Comparison of ENCODE assay signal across 12 cellular contexts in the genomic region with DNA sequence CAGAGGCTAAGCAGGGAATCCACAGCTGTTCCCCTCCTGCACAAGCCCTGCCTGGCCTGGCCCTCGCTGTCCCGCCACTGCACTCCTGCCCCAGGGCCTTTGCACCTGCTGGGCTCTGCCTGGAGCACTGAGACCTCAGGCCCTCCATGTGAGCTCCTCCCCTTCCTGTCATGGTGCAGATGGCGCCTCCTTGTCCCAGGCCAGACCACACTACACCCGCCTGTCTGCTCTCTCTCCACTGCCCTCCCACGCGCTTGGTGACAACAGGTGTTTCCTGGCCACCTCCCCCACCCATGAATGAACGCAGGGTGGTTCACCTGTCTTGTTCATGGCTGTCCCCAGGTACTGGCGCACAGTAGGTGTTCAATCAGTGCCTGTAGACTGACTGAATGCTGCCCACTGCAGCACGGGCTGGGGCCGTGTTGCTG.
DNase-seq lines count a peak whose midpoint lies in the region; ATAC-seq and TF ChIP-seq lines count a peak whose summit lies in the region.
"Had no signal": no experiment of that assay in that cellular context is flagged by ENCODE, and none has a peak within 500 bp of the region (broad histone marks: within the 10 kb centered on the region; RNA-seq: fewer than 3 reads in every experiment).

No MANE protein-coding gene starts in this region.

- no peak overlapping the region for H3K27ac Mint-ChIP-seq in activated CD8-positive, alpha-beta memory T cell treated with anti-CD3 and anti-CD28 coated beads, Interleukin-2, amount 10 ng/mL, durations not matched to agents 7 days and 5 days
- no peak overlapping the region for H3K27ac Mint-ChIP-seq in neural progenitor cell
- peak overlapping the region in 2 of 9 donors; percentile 46 to 70 for H3K27ac Mint-ChIP-seq in naive thymus-derived CD4-positive, alpha-beta T cell

- no peaks in the 10 kb centered on the region for H3K9me3 Mint-ChIP-seq in activated CD8-positive, alpha-beta memory T cell treated with anti-CD3 and anti-CD28 coated beads, Interleukin-2, amount 10 ng/mL, durations not matched to agents 7 days and 5 days (ENCODE audit: low read depth)
- no peaks in the 10 kb centered on the region for H3K9me3 Mint-ChIP-seq in neural progenitor cell
- peaks cover 0 to 2% (median 0%) of the 10 kb centered on the region in 11 donors for H3K9me3 Mint-ChIP-seq in naive thymus-derived CD4-positive, alpha-beta T cell

- CTCF ChIA-PET in activated CD8-positive, alpha-beta memory T cell treated with anti-CD3 and anti-CD28 coated beads, Interleukin-2, amount 10 ng/mL, durations not matched to agents 7 days and 5 days (lab: Charles Lee), result interaction anchor here (0.8 kb wide), 1 partner anchor 28 kb away, joined by 3 read pairs; no protein-coding TSS in a partner anchor
- CTCF ChIA-PET in naive thymus-derived CD4-positive, alpha-beta T cell (lab: Charles Lee), result no interaction called here

- no peak for ATAC-seq in activated CD8-positive, alpha-beta memory T cell treated with anti-CD3 and anti-CD28 coated beads, Interleukin-2, amount 10 ng/mL, durations not matched to agents 7 days and 5 days
- ATAC-seq in GM19035 (IDR thresholded peaks at IDR 0.05; ENCODE audit: unreplicated experiment), result peak; percentile 43
- no peak for ATAC-seq in naive thymus-derived CD4-positive, alpha-beta T cell

- no peak for TF ChIP-seq POLR2A in NB4 (IDR thresholded peaks at IDR 0.05; ENCODE audit: extremely low read depth, insufficient read length)

- peaks cover 8% of the 10 kb centered on the region for H3K36me3 Mint-ChIP-seq in activated CD8-positive, alpha-beta memory T cell treated with anti-CD3 and anti-CD28 coated beads, Interleukin-2, amount 10 ng/mL, durations not matched to agents 7 days and 5 days
- peaks cover 10% of the 10 kb centered on the region for H3K36me3 Mint-ChIP-seq in neural progenitor cell
- peaks cover 12 to 35% (median 16%) of the 10 kb centered on the region in 5 donors for H3K36me3 Mint-ChIP-seq in naive thymus-derived CD4-positive, alpha-beta T cell

- no peaks in the 10 kb centered on the region for H3K36me3 ChIP-seq in neural progenitor cell
- H3K36me3 ChIP-seq in naive thymus-derived CD4-positive, alpha-beta T cell (ENCODE audit: control insufficient read depth in 2 of 3, insufficient read depth in 3 of 3, low read length in 3 of 3), result peaks cover 0 to 72% (median under 1%) of the 10 kb centered on the region in 3 experiments

- peaks cover 31% of the 10 kb centered on the region for H3K4me1 Mint-ChIP-seq in activated CD8-positive, alpha-beta memory T cell treated with anti-CD3 and anti-CD28 coated beads, Interleukin-2, amount 10 ng/mL, durations not matched to agents 7 days and 5 days
- peaks cover 14% of the 10 kb centered on the region for H3K4me1 Mint-ChIP-seq in neural progenitor cell
- peaks cover 11 to 29% (median 24%) of the 10 kb centered on the region in 7 donors for H3K4me1 Mint-ChIP-seq in naive thymus-derived CD4-positive, alpha-beta T cell

- peaks cover 8% of the 10 kb centered on the region for H3F3A ChIP-seq in neural progenitor cell (ENCODE audit: low read depth)

- H3K4me2 ChIP-seq in neural progenitor cell, result no peak overlapping the region

- H3K27me3 Mint-ChIP-seq in activated CD8-positive, alpha-beta memory T cell treated with anti-CD3 and anti-CD28 coated beads, Interleukin-2, amount 10 ng/mL, durations not matched to agents 7 days and 5 days, result no peaks in the 10 kb centered on the region
- H3K27me3 Mint-ChIP-seq in neural progenitor cell (ENCODE audit: insufficient read depth, low read depth), result peaks cover 6% of the 10 kb centered on the region
- no peaks in the 10 kb centered on the region for H3K27me3 Mint-ChIP-seq in naive thymus-derived CD4-positive, alpha-beta T cell

- H3K9me3 ChIP-seq in neural progenitor cell (ENCODE audit: low read depth), result no peaks in the 10 kb centered on the region
- no peaks in the 10 kb centered on the region for H3K9me3 ChIP-seq in naive thymus-derived CD4-positive, alpha-beta T cell (ENCODE audit: control insufficient read depth in 2 of 3, low read length in 3 of 3)

- no peak overlapping the region for H3K4me3 Mint-ChIP-seq in activated CD8-positive, alpha-beta memory T cell treated with anti-CD3 and anti-CD28 coated beads, Interleukin-2, amount 10 ng/mL, durations not matched to agents 7 days and 5 days
- H3K4me3 Mint-ChIP-seq in neural progenitor cell, result peak overlapping the region; percentile 33
- H3K4me3 Mint-ChIP-seq in naive thymus-derived CD4-positive, alpha-beta T cell, result no peak overlapping the region

- DNase-seq in activated CD8-positive, alpha-beta memory T cell treated with anti-CD3 and anti-CD28 coated beads, Interleukin-2, amount 10 ng/mL, durations not matched to agents 7 days and 5 days, result peak; percentile 46
- no peak for DNase-seq in activated CD8-positive, alpha-beta memory T cell treated with anti-CD3 and anti-CD28 coated beads, Interleukin-2, amount 50 U/mL, for 4 hours
- DNase-seq in NB4 (ENCODE audit: low read depth) (peak; percentile 63), neural progenitor cell (ENCODE audit: low spot score) (no peak), DMS79 (lab: John Stamatoyannopoulos, UW) (no peak), head of caudate nucleus (no peak)
- DNase-seq in naive thymus-derived CD4-positive, alpha-beta T cell, result no peak
- DNase-seq: effector memory CD4-positive, alpha-beta T cell; GM23248; NCI-H187 had no signal

- no peak overlapping the region for H3K9ac ChIP-seq in neural progenitor cell
- H3K9ac ChIP-seq: GM23248 had no signal

- H3K4me3 ChIP-seq in NB4 (ENCODE audit: low read depth, low read length) (no peak overlapping the region), neural progenitor cell (no peak overlapping the region)
- H3K4me3 ChIP-seq in naive thymus-derived CD4-positive, alpha-beta T cell (ENCODE audit: low read length), result no peak overlapping the region
- H3K4me3 ChIP-seq: GM23248, skin epidermis had no signal

- no peaks in the 10 kb centered on the region for H3K27me3 ChIP-seq in neural progenitor cell
- H3K27me3 ChIP-seq in naive thymus-derived CD4-positive, alpha-beta T cell (ENCODE audit: control insufficient read depth in 2 of 2, insufficient read depth in 2 of 2, low read length in 2 of 2), result no peaks in the 10 kb centered on the region

- H4K20me1 ChIP-seq in neural progenitor cell (ENCODE audit: low read depth), result peaks cover 62% of the 10 kb centered on the region

- no peak overlapping the region for H3K27ac ChIP-seq in neural progenitor cell
- H3K27ac ChIP-seq in naive thymus-derived CD4-positive, alpha-beta T cell (ENCODE audit: low read depth, low read length), result no peak overlapping the region
- H3K27ac ChIP-seq: GM23248 had no signal

- peaks cover 10% of the 10 kb centered on the region for H3K4me1 ChIP-seq in neural progenitor cell
- H3K4me1 ChIP-seq in naive thymus-derived CD4-positive, alpha-beta T cell (ENCODE audit: control insufficient read depth in 2 of 2, insufficient read depth in 2 of 2, low read length in 2 of 2), result peaks cover 0 to 8% of the 10 kb centered on the region in 2 donors

- H2AFZ ChIP-seq in neural progenitor cell (replicated peaks), result no peak overlapping the region
- H2AFZ ChIP-seq: GM23248 had no signal

- TF ChIP-seq CTCF in NB4 (IDR thresholded peaks at IDR 0.05; ENCODE audit: low read depth, low read length) (no peak), neural progenitor cell (IDR thresholded peaks at IDR 0.05) (no peak)

- POLR2A ChIA-PET in naive thymus-derived CD4-positive, alpha-beta T cell (lab: Charles Lee), result no interaction called here

- intact Hi-C loops in naive thymus-derived CD4-positive, alpha-beta T cell (cut with micrococcal nuclease), result no loop called here
- intact Hi-C loops in head of caudate nucleus (cut with DNase I), result no loop called here

- peaks cover 34% of the 10 kb centered on the region for H3K79me2 ChIP-seq in neural progenitor cell (ENCODE audit: low read depth)

Comparison
In these comparisons a context has a peak if more than half of its experiments do, and no peak if none do; other contexts are left out.
1. DNase-seq: peak in activated CD8-positive, alpha-beta memory T cell treated with anti-CD3 and anti-CD28 coated beads, Interleukin-2, amount 10 ng/mL, durations not matched to agents 7 days and 5 days (single experiment) and NB4 (single experiment); none in activated CD8-positive, alpha-beta memory T cell treated with anti-CD3 and anti-CD28 coated beads, Interleukin-2, amount 50 U/mL, for 4 hours (single experiment), neural progenitor cell (single experiment), DMS79 (single experiment), naive thymus-derived CD4-positive, alpha-beta T cell (0 of 9) and head of caudate nucleus (0 of 42).